ENCODE assay signal across 1 cellular context in the genomic region with DNA sequence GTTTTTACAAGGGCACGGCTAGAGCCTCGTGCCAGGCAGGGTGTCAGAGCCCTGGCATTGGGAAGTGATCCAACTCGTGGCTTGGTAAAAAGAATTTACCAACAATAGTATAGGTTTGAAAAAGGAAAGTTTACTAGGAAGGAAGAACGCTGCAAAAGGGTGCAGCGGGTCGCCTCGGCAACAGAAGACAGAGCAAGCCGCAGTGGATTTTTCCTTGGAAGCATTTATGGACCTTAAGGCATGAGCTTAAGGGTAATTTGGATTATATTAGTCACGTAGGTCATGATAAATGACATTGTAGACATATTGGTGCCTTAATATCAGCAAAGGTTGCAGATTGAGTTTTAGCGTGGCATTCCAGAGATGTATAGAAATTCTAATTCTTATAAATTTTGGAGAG.
TF ChIP-seq lines count a peak whose summit lies in the region.

No MANE protein-coding gene starts in this region.

TF ChIP-seq in WTC11, 78 proteins besides CTCF, POLR2A, EP300 and RAD21 (continued from another document):
- TF ChIP-seq, protein P1, sequence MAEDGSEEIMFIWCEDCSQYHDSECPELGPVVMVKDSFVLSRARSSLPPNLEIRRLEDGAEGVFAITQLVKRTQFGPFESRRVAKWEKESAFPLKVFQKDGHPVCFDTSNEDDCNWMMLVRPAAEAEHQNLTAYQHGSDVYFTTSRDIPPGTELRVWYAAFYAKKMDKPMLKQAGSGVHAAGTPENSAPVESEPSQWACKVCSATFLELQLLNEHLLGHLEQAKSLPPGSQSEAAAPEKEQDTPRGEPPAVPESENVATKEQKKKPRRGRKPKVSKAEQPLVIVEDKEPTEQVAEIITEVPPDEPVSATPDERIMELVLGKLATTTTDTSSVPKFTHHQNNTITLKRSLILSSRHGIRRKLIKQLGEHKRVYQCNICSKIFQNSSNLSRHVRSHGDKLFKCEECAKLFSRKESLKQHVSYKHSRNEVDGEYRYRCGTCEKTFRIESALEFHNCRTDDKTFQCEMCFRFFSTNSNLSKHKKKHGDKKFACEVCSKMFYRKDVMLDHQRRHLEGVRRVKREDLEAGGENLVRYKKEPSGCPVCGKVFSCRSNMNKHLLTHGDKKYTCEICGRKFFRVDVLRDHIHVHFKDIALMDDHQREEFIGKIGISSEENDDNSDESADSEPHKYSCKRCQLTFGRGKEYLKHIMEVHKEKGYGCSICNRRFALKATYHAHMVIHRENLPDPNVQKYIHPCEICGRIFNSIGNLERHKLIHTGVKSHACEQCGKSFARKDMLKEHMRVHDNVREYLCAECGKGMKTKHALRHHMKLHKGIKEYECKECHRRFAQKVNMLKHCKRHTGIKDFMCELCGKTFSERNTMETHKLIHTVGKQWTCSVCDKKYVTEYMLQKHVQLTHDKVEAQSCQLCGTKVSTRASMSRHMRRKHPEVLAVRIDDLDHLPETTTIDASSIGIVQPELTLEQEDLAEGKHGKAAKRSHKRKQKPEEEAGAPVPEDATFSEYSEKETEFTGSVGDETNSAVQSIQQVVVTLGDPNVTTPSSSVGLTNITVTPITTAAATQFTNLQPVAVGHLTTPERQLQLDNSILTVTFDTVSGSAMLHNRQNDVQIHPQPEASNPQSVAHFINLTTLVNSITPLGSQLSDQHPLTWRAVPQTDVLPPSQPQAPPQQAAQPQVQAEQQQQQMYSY (CRISPR knock-in tag; IDR thresholded peaks at IDR 0.05), result no peak
- TF ChIP-seq, protein P2, sequence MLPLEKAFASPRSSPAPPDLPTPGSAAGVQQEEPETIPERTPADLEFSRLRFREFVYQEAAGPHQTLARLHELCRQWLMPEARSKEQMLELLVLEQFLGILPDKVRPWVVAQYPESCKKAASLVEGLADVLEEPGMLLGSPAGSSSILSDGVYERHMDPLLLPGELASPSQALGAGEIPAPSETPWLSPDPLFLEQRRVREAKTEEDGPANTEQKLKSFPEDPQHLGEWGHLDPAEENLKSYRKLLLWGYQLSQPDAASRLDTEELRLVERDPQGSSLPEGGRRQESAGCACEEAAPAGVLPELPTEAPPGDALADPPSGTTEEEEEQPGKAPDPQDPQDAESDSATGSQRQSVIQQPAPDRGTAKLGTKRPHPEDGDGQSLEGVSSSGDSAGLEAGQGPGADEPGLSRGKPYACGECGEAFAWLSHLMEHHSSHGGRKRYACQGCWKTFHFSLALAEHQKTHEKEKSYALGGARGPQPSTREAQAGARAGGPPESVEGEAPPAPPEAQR (CRISPR knock-in tag; IDR thresholded peaks at IDR 0.05), result no peak
- TF ChIP-seq ZNF121 (CRISPR knock-in tag; IDR thresholded peaks at IDR 0.05) (no peak), RORB (CRISPR knock-in tag; IDR thresholded peaks at IDR 0.05) (no peak), CREB1 (CRISPR knock-in tag; IDR thresholded peaks at IDR 0.05) (no peak)
- TF ChIP-seq, protein P3, sequence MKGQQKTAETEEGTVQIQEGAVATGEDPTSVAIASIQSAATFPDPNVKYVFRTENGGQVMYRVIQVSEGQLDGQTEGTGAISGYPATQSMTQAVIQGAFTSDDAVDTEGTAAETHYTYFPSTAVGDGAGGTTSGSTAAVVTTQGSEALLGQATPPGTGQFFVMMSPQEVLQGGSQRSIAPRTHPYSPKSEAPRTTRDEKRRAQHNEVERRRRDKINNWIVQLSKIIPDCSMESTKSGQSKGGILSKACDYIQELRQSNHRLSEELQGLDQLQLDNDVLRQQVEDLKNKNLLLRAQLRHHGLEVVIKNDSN (CRISPR knock-in tag; IDR thresholded peaks at IDR 0.05), result no peak
- TF ChIP-seq, protein P4, sequence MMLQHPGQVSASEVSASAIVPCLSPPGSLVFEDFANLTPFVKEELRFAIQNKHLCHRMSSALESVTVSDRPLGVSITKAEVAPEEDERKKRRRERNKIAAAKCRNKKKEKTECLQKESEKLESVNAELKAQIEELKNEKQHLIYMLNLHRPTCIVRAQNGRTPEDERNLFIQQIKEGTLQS (CRISPR knock-in tag; conservative IDR thresholded peaks at IDR 0.05), result no peak
- TF ChIP-seq, protein P5, sequence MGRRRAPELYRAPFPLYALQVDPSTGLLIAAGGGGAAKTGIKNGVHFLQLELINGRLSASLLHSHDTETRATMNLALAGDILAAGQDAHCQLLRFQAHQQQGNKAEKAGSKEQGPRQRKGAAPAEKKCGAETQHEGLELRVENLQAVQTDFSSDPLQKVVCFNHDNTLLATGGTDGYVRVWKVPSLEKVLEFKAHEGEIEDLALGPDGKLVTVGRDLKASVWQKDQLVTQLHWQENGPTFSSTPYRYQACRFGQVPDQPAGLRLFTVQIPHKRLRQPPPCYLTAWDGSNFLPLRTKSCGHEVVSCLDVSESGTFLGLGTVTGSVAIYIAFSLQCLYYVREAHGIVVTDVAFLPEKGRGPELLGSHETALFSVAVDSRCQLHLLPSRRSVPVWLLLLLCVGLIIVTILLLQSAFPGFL (CRISPR knock-in tag; IDR thresholded peaks at IDR 0.05; ENCODE audit: borderline replicate concordance), result no peak
